In the genomic region with DNA sequence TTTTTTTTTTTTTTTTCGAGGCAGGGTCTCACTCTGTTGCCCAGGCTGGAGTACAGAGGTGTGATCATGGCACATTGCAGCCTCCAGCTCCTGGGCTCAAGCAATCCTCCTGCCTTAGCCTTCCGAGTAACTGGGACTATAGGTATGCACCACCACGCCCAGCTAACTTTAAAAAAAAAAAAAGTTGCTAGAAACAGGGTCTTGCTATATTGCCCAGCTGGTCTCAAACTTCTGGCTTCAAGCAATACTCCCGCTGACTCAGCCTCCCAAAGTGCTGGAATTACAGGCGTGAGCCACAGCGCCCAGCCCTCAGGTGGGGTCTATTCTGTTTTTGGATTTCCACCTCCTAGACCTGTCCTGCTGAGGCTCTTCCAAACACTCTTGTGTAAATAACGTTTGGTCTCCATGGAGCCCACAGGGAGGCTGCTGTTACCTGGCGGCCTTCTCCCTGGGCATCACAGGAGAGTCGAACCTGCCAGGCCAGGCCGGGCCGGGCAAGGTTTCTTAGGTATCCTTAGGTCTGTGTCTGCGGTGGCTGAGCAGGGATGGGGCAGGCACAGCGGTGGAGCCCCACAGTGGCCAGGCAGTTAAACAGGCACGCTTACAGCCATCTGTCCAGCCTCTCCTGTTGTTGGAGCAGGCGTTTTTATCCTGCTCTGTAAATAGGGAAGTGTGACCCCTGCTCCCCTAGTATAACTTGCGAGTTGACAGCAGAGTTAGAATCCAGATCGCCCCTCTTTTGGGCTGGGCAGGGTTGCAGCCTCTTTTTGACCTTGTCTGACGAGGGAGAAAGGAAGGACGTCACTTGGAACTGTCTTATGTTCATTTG, we compare ENCODE assay signal across 1 cellular context.
TF ChIP-seq lines count a peak whose summit lies in the region.

No MANE protein-coding gene starts in this region.

TF ChIP-seq in HCT116, 20 proteins besides CTCF, POLR2A, EP300 and RAD21 (continued from another document):
- TF ChIP-seq, protein P1, sequence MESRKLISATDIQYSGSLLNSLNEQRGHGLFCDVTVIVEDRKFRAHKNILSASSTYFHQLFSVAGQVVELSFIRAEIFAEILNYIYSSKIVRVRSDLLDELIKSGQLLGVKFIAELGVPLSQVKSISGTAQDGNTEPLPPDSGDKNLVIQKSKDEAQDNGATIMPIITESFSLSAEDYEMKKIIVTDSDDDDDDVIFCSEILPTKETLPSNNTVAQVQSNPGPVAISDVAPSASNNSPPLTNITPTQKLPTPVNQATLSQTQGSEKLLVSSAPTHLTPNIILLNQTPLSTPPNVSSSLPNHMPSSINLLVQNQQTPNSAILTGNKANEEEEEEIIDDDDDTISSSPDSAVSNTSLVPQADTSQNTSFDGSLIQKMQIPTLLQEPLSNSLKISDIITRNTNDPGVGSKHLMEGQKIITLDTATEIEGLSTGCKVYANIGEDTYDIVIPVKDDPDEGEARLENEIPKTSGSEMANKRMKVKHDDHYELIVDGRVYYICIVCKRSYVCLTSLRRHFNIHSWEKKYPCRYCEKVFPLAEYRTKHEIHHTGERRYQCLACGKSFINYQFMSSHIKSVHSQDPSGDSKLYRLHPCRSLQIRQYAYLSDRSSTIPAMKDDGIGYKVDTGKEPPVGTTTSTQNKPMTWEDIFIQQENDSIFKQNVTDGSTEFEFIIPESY (IDR thresholded peaks at IDR 0.05; ENCODE audit: extremely low read depth, insufficient replicate concordance, low read length) = no peak
- TF ChIP-seq ZNF274 (IDR thresholded peaks at IDR 0.05; ENCODE audit: low read depth, low read length) = no peak
- TF ChIP-seq FOSL1 (IDR thresholded peaks at IDR 0.05; ENCODE audit: low read depth) = no peak
- TF ChIP-seq ELF1 (IDR thresholded peaks at IDR 0.05; ENCODE audit: borderline replicate concordance, low read depth) = no peak
- TF ChIP-seq ZFX (IDR thresholded peaks at IDR 0.05) = no peak
- TF ChIP-seq CEBPB (IDR thresholded peaks at IDR 0.05; ENCODE audit: low read depth) = no peak
- no peak for TF ChIP-seq EGR1 (IDR thresholded peaks at IDR 0.05; ENCODE audit: low read depth)
- TF ChIP-seq CBX3 (IDR thresholded peaks at IDR 0.05; ENCODE audit: low read depth) = no peak
- no peak for TF ChIP-seq TCF7L2 (IDR thresholded peaks at IDR 0.05; ENCODE audit: borderline replicate concordance, extremely low read depth, insufficient read depth, insufficient read length)
- TF ChIP-seq, protein P2, sequence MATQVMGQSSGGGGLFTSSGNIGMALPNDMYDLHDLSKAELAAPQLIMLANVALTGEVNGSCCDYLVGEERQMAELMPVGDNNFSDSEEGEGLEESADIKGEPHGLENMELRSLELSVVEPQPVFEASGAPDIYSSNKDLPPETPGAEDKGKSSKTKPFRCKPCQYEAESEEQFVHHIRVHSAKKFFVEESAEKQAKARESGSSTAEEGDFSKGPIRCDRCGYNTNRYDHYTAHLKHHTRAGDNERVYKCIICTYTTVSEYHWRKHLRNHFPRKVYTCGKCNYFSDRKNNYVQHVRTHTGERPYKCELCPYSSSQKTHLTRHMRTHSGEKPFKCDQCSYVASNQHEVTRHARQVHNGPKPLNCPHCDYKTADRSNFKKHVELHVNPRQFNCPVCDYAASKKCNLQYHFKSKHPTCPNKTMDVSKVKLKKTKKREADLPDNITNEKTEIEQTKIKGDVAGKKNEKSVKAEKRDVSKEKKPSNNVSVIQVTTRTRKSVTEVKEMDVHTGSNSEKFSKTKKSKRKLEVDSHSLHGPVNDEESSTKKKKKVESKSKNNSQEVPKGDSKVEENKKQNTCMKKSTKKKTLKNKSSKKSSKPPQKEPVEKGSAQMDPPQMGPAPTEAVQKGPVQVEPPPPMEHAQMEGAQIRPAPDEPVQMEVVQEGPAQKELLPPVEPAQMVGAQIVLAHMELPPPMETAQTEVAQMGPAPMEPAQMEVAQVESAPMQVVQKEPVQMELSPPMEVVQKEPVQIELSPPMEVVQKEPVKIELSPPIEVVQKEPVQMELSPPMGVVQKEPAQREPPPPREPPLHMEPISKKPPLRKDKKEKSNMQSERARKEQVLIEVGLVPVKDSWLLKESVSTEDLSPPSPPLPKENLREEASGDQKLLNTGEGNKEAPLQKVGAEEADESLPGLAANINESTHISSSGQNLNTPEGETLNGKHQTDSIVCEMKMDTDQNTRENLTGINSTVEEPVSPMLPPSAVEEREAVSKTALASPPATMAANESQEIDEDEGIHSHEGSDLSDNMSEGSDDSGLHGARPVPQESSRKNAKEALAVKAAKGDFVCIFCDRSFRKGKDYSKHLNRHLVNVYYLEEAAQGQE (IDR thresholded peaks at IDR 0.05; ENCODE audit: low read depth) = no peak
- no peak for TF ChIP-seq YY1 (IDR thresholded peaks at IDR 0.05; ENCODE audit: extremely low read depth, insufficient replicate concordance, low read depth, low read length)
- no peak for TF ChIP-seq EZH2 (IDR thresholded peaks at IDR 0.05)
